In genomic region chr7:150325110-150325611, GRCh38 we compare ENCODE assay signal across 2 cellular contexts.
TF ChIP-seq lines count a peak whose summit lies in the region.

No MANE protein-coding gene starts in this region.

TF ChIP-seq in GM12878, 131 proteins besides CTCF, POLR2A, EP300 and RAD21:
- TF ChIP-seq PML (IDR thresholded peaks at IDR 0.05; ENCODE audit: low read length) (no peak), BCL3 (IDR thresholded peaks at IDR 0.05; ENCODE audit: borderline replicate concordance, insufficient read depth, low read depth, low read length, poor library complexity, severe bottlenecking) (peak; percentile 28)
TF ChIP-seq in GM12878: peak in this region for 1.

TF ChIP-seq in HEK293T, 16 proteins besides CTCF, POLR2A, EP300 and RAD21:
- no peak for TF ChIP-seq FOXK2 (IDR thresholded peaks at IDR 0.05)
TF ChIP-seq in HEK293T: peak in this region for 0.
